8 cellular contexts compared by ENCODE assay signal in the genomic region with DNA sequence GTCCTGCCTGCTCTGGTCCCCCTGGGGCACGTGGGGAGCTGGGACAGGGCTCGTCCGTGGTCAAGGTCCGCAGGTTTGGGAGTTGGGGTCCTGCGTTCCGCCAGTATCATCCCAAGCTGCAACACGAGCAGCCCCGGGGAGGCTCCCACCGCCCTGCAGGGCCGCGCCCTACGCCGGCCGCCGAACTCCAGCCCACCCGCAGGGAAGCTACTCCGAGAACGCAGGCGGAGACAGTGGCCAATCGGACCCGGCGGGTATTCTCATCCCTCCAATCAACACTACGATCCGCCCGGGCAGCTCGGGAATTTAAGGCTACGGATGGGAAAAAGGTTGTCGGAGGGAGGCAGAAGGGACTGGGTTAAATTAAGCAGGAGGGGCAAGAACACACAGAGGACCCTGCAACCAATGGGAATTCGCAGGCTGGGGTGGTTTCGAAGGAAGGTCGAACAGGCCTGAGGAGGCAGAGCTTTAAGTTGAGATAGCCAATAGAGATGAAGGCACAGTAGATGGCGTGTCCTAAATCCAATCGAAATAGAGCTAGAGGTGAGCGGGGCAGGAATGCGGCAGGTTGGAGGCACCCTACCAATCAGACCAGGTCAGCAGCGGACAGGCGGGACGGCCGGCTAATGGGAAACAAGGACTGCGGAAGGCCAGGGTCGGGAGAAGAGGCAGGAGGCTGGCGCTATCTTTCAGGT. TPM values are rescaled to one million over a fixed set of nuclear protein-coding genes. Genes with fewer than 3 reads are reported as not detected.
DNase-seq lines count a peak whose midpoint lies in the region; ATAC-seq and TF ChIP-seq lines count a peak whose summit lies in the region.

No MANE protein-coding gene starts in this region.

- DNase-seq in DND-41 (peak; percentile 99), KBM-7 (peak; percentile 100), PC-3 (peak; percentile 96), fibroblast of mammary gland (ENCODE audit: low read depth) (peak; percentile 100), naive B cell (peak; percentile 97)
- peak; percentile 86 to 87 for DNase-seq in activated T-helper 1 cell treated with anti-CD3 and anti-CD28 coated beads, Interleukin-2, amount 50 U/mL, for 16 hours (ENCODE audit: low read depth in 1 of 2, low spot score in 1 of 2)

- H3K27ac ChIP-seq in DND-41 (ENCODE audit: low read length) (peak overlapping the region; percentile 92), PC-3 (ENCODE audit: low read length) (peak overlapping the region; percentile 92)

- no peaks in the 10 kb centered on the region for H3K9me3 ChIP-seq in DND-41 (ENCODE audit: insufficient read depth, low read length, severe bottlenecking)
- H3K9me3 ChIP-seq in PC-3 (ENCODE audit: low read length), result no peaks in the 10 kb centered on the region

- TSS peak; percentile 63 for BruUV-seq in PC-3 (replicated peaks; lab: Mats Ljungman, UMichigan)

- H3K27me3 ChIP-seq in DND-41 (ENCODE audit: insufficient read depth, low read length, poor library complexity), result no peaks in the 10 kb centered on the region
- H3K27me3 ChIP-seq in PC-3 (ENCODE audit: low read length), result no peaks in the 10 kb centered on the region

- H3K9me3 Mint-ChIP-seq in naive B cell, result no peaks in the 10 kb centered on the region
- H3K9me3 Mint-ChIP-seq in stimulated activated memory B cell treated with anti-CD40 and anti-IgM and Interleukin-4, amounts not matched to agents 10 μg/mL and 1 μg/mL and 100 μg/mL, for 72 hours, result no peaks in the 10 kb centered on the region

- H3K27ac Mint-ChIP-seq in naive B cell, result no peak overlapping the region
- H3K27ac Mint-ChIP-seq in stimulated activated memory B cell treated with anti-CD40 and anti-IgM and Interleukin-4, amounts not matched to agents 10 μg/mL and 1 μg/mL and 100 μg/mL, for 72 hours, result no peak overlapping the region

- H3K4me1 ChIP-seq in DND-41 (ENCODE audit: insufficient read depth, low read length) (peaks cover 32% of the 10 kb centered on the region), PC-3 (ENCODE audit: insufficient read depth, low read length) (peaks cover 23% of the 10 kb centered on the region)

- in situ Hi-C loops in KBM-7 (cut with MboI; ENCODE audit: low pct_unique_long_range_greater_than_20kb, low sequenced_read_pairs), result no loop called here

- H3K4me2 ChIP-seq in DND-41 (ENCODE audit: insufficient read depth, low read length) (peak overlapping the region; percentile 90), PC-3 (ENCODE audit: low read length) (peak overlapping the region; percentile 98)

- no peak for TF ChIP-seq CTCF in DND-41 (IDR thresholded peaks at IDR 0.05; ENCODE audit: borderline replicate concordance, extremely low read depth, low read length, poor library complexity, severe bottlenecking)
- no peak for TF ChIP-seq CTCF in PC-3 (conservative IDR thresholded peaks at IDR 0.05; ENCODE audit: low read depth, low read length)
- TF ChIP-seq CTCF in fibroblast of mammary gland (conservative IDR thresholded peaks at IDR 0.05; ENCODE audit: control insufficient read depth, insufficient read depth, low read depth, low read length), result no peak

- H3F3A ChIP-seq in PC-3 (ENCODE audit: low read length, unreplicated experiment), result no peaks in the 10 kb centered on the region

- peaks cover 32% of the 10 kb centered on the region for H3K36me3 ChIP-seq in DND-41 (ENCODE audit: insufficient read depth, low read length)
- H3K36me3 ChIP-seq in PC-3 (ENCODE audit: low read depth, low read length), result no peaks in the 10 kb centered on the region; the same call in 1 of the 2 replicates

- no peaks in the 10 kb centered on the region for H3K36me3 Mint-ChIP-seq in naive B cell
- peaks cover 25% of the 10 kb centered on the region for H3K36me3 Mint-ChIP-seq in stimulated activated memory B cell treated with anti-CD40 and anti-IgM and Interleukin-4, amounts not matched to agents 10 μg/mL and 1 μg/mL and 100 μg/mL, for 72 hours

- H2AFZ ChIP-seq in DND-41 (ENCODE audit: low read depth, low read length), result peak overlapping the region; percentile 73
- peak overlapping the region; percentile 75 for H2AFZ ChIP-seq in PC-3 (ENCODE audit: low read length)

- H3K4me1 Mint-ChIP-seq in naive B cell, result peaks cover 14 to 26% (median 18%) of the 10 kb centered on the region in 3 donors
- H3K4me1 Mint-ChIP-seq in stimulated activated memory B cell treated with anti-CD40 and anti-IgM and Interleukin-4, amounts not matched to agents 10 μg/mL and 1 μg/mL and 100 μg/mL, for 72 hours, result peaks cover 15% of the 10 kb centered on the region

- CTCF ChIA-PET in PC-3 (lab: Charles Lee), result interaction anchor here (0.6 to 2.3 kb wide), 4 partner anchors 27 to 142 kb away, joined by 3 to 11 read pairs (median 4); a partner anchor contains a TSS

- H3K4me3 Mint-ChIP-seq in naive B cell, result no peak overlapping the region
- H3K4me3 Mint-ChIP-seq in stimulated activated memory B cell treated with anti-CD40 and anti-IgM and Interleukin-4, amounts not matched to agents 10 μg/mL and 1 μg/mL and 100 μg/mL, for 72 hours, result no peak overlapping the region

- POLR2A ChIA-PET in PC-3 (lab: Charles Lee; ENCODE audit: unreplicated experiment), result interaction anchor here (1.0 to 1.4 kb wide), 5 partner anchors 17 to 177 kb away, joined by 3 to 8 read pairs (median 5); a partner anchor contains a TSS

- no peaks in the 10 kb centered on the region for H3K9me2 ChIP-seq in PC-3 (replicated peaks; ENCODE audit: low read length)

- H3K27me3 Mint-ChIP-seq in naive B cell, result no peaks in the 10 kb centered on the region
- no peaks in the 10 kb centered on the region for H3K27me3 Mint-ChIP-seq in stimulated activated memory B cell treated with anti-CD40 and anti-IgM and Interleukin-4, amounts not matched to agents 10 μg/mL and 1 μg/mL and 100 μg/mL, for 72 hours

- intact Hi-C loops in PC-3 (cut with micrococcal nuclease), result loop anchor here (1.0 kb wide), 2 partner anchors 18 to 58 kb away; no protein-coding TSS in a partner anchor

- peak overlapping the region; percentile 48 to 87 for H3K4me3 ChIP-seq in DND-41 (ENCODE audit: low read depth in 1 of 2, low read length in 2 of 2)
- peak overlapping the region; percentile 79 for H3K4me3 ChIP-seq in PC-3 (ENCODE audit: low read length)
- peak overlapping the region; percentile 93 for H3K4me3 ChIP-seq in fibroblast of mammary gland (ENCODE audit: control insufficient read depth, low read depth, low read length)

- no peaks in the 10 kb centered on the region for H4K20me1 ChIP-seq in DND-41 (ENCODE audit: insufficient read depth, low read length)
- no peaks in the 10 kb centered on the region for H4K20me1 ChIP-seq in PC-3 (ENCODE audit: low read length)

- H3K9ac ChIP-seq in DND-41 (ENCODE audit: low read depth, low read length) (peak overlapping the region; percentile 87), PC-3 (ENCODE audit: low read length) (peak overlapping the region; percentile 92)

- H3K79me2 ChIP-seq in DND-41 (ENCODE audit: insufficient read depth, low read length) (peaks cover 39% of the 10 kb centered on the region), PC-3 (ENCODE audit: low read length) (peaks cover 12% of the 10 kb centered on the region; the same call in 1 of the 2 replicates)

- ATAC-seq in DND-41 (ENCODE audit: insufficient read depth, low read depth) (peak; percentile 90), GM21723 (IDR thresholded peaks at IDR 0.05; ENCODE audit: unreplicated experiment) (peak; percentile 78), PC-3 (peak; percentile 88), naive B cell (ENCODE audit: low read depth in 2 of 2) (peak; percentile 83 to 84)
- ATAC-seq in stimulated activated memory B cell treated with anti-CD40 and anti-IgM and Interleukin-4, amounts not matched to agents 10 μg/mL and 1 μg/mL and 100 μg/mL, for 72 hours, result peak; percentile 94

RNA-seq across cellular contexts. Expression of a gene that starts 0.6 kb away (rescaled TPM):
- total RNA-seq in PC-3 (2014; rRNA removed), result 44.1 and 48.4 TPM in 2 replicates
- 100 to 1,000 TPM in 3 of 6 donors, 10 to 100 TPM in 3; 92.4 to 171 (median 104) TPM for polyA plus RNA-seq in naive B cell (ENCODE audit: low read depth in 6 of 6)

RNA-seq across cellular contexts. Expression of a gene that starts 16.1 kb away (rescaled TPM):
- total RNA-seq in PC-3 (2014; rRNA removed), result 2.4 and 7.5 TPM in 2 replicates
- 1 to 10 TPM in 4 of 6 donors, under 1 TPM in 1, not detected in 1; 0.79 to 3.2 (median 1.2) TPM for polyA plus RNA-seq in naive B cell (ENCODE audit: low read depth in 6 of 6)

RNA-seq across cellular contexts. Expression of a gene that starts 18.7 kb away (rescaled TPM):
- total RNA-seq in PC-3 (2014; rRNA removed), result 1,914 and 2,339 TPM in 2 replicates
- 1,000 to 10,000 TPM; 1,151 to 1,601 (median 1,370) TPM for polyA plus RNA-seq in naive B cell (ENCODE audit: low read depth in 6 of 6)

RNA-seq across cellular contexts. Expression of a gene that starts 20.5 kb away (rescaled TPM):
- 6.2 and 27.2 TPM in 2 replicates for total RNA-seq in PC-3 (2014; rRNA removed)
- polyA plus RNA-seq in naive B cell (ENCODE audit: low read depth in 6 of 6), result 10 to 100 TPM in 1 of 6 donors, 1 to 10 TPM in 5; 3.3 to 16.7 (median 5.2) TPM

RNA-seq across cellular contexts. Expression of a gene that starts 26.9 kb away (rescaled TPM):
- total RNA-seq in PC-3 (2014; rRNA removed), result 37.8 and 43.1 TPM in 2 replicates
- 10 to 100 TPM; 19.9 to 25.8 (median 22.7) TPM for polyA plus RNA-seq in naive B cell (ENCODE audit: low read depth in 6 of 6)

Comparison
In these comparisons a context has a peak if more than half of its experiments do, and no peak if none do; other contexts are left out.
1. Peak in every context shown above with its lines: DNase-seq, ATAC-seq, H3K4me3 ChIP-seq and H3K27ac ChIP-seq.